Comparison of ENCODE assay signal across 1 cellular context in genomic region chr2:173148520-173148919, GRCh38.
TF ChIP-seq lines count a peak whose summit lies in the region.

No MANE protein-coding gene starts in this region.

TF ChIP-seq in IMR-90, 13 proteins besides CTCF, POLR2A, EP300 and RAD21 (continued from another document):
- TF ChIP-seq MXI1 (IDR thresholded peaks at IDR 0.05; ENCODE audit: borderline replicate concordance, low read depth, low read length), result no peak
- TF ChIP-seq MAZ (IDR thresholded peaks at IDR 0.05; ENCODE audit: borderline replicate concordance, low read depth, low read length), result no peak
- no peak for TF ChIP-seq FOS (IDR thresholded peaks at IDR 0.05; ENCODE audit: low read depth, low read length)
TF ChIP-seq in IMR-90: peak in this region for 0.
